Comparison of ENCODE assay signal across 8 cellular contexts in the genomic region with DNA sequence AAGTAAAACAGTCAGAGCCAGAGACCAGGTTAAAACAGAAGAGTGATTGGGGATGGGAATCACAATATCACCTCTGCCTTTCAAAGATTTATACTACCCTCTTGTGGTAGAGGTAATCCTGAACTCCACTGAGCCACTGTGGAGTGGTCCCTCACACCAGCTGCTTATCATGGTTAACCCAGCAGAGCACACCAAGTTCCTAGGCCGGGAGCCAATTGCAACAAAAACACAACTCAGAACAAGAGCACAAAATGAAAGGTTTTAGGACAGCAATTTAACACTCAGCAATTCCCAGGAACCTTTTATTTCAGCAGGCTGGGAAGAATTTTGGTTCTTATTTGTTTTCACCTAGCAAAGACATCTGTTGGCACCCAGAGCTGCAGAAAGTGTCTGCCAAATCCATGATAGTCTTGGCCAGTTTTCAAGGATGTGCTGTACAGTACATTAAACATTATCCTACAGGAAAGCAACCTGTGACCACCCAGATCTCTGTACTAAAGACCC.
A peak's percentile ranks its signal among the peaks of the same experiment; 100 is the strongest.
DNase-seq lines count a peak whose midpoint lies in the region; ATAC-seq and TF ChIP-seq lines count a peak whose summit lies in the region.

No MANE protein-coding gene starts in this region.

- DNase-seq in NCI-H524 (lab: John Stamatoyannopoulos, UW) (peak; percentile 23 to 76), dorsolateral prefrontal cortex (peak in 4 of 10 donors; percentile 10 to 64 (median 48)), ovary (peak; percentile 49 to 80 (median 75)), aorta (no peak)
- DNase-seq in effector CD8-positive, alpha-beta T cell (lab: John Stamatoyannopoulos, UW) = no peak

- H3K9me3 ChIP-seq in ovary (no peaks in the 10 kb centered on the region), aorta (ENCODE audit: control insufficient read depth, low read length) (peaks cover 1% of the 10 kb centered on the region)

- no peak for TF ChIP-seq POLR2A in ovary (IDR thresholded peaks at IDR 0.05)

- peak overlapping the region in 41 of 59 donors; percentile 2 to 81 (median 56) for H3K27ac ChIP-seq in dorsolateral prefrontal cortex
- no peak overlapping the region for H3K27ac ChIP-seq in ovary
- H3K27ac ChIP-seq in aorta (ENCODE audit: low read depth in 1 of 2, low read length in 2 of 2) = no peak overlapping the region

- no peaks in the 10 kb centered on the region for H3K4me1 ChIP-seq in ovary (ENCODE audit: insufficient read depth)
- H3K4me1 ChIP-seq in aorta (ENCODE audit: control insufficient read depth in 1 of 2, insufficient read depth in 2 of 2, low read length in 2 of 2) = no peaks in the 10 kb centered on the region

- H3K36me3 ChIP-seq in ovary = no peaks in the 10 kb centered on the region
- no peaks in the 10 kb centered on the region for H3K36me3 ChIP-seq in aorta (ENCODE audit: control insufficient read depth in 1 of 2, insufficient read depth in 2 of 2, low read length in 1 of 2)

- H3K27me3 ChIP-seq in dorsolateral prefrontal cortex = no peaks in the 10 kb centered on the region
- H3K27me3 ChIP-seq in ovary = no peaks in the 10 kb centered on the region
- no peaks in the 10 kb centered on the region for H3K27me3 ChIP-seq in aorta (ENCODE audit: control insufficient read depth in 1 of 2, insufficient read depth in 2 of 2, low read length in 1 of 2)

- 0% methylated on average over 1 of the region's 1 CpG for WGBS in ovary, 3 donors
- WGBS in aorta, 2 donors = 0 to 6% methylated on average over 1 of the region's 1 CpG

- no peak for TF ChIP-seq EP300 in ovary (IDR thresholded peaks at IDR 0.05)

- no peak overlapping the region for H3K4me3 ChIP-seq in dorsolateral prefrontal cortex
- no peak overlapping the region for H3K4me3 ChIP-seq in ovary
- no peak overlapping the region for H3K4me3 ChIP-seq in aorta (ENCODE audit: low read length in 2 of 2)

- TF ChIP-seq CTCF in dorsolateral prefrontal cortex (IDR thresholded peaks at IDR 0.05 in 54 of 56, conservative IDR thresholded peaks at IDR 0.05 in 2 of 56; ENCODE audit: low read depth in 1 of 56, partially characterized antibody in 56 of 56) = peak in 54 of 56 donors; percentile 32 to 68 (median 54)
- peak in 1 of 3 donors; percentile 44 for TF ChIP-seq CTCF in ovary (IDR thresholded peaks at IDR 0.05)

- intact Hi-C loops in dorsolateral prefrontal cortex (cut with DNase I) = loop anchor here (10.0 kb wide), 2 partner anchors 98 to 202 kb away; no protein-coding TSS in a partner anchor
- intact Hi-C loops in ovary (cut with DNase I) = no loop called here
- intact Hi-C loops in aorta (cut with DNase I) = no loop called here

- peak; percentile 52 for ATAC-seq in GM19397 (IDR thresholded peaks at IDR 0.05; ENCODE audit: unreplicated experiment)
- ATAC-seq in GM21576 (IDR thresholded peaks at IDR 0.05; ENCODE audit: unreplicated experiment) = no peak
- no peak for ATAC-seq in GM21360 (IDR thresholded peaks at IDR 0.05; ENCODE audit: unreplicated experiment)
- no peak for ATAC-seq in aorta (ENCODE audit: low FRiP score)

Comparison
In these comparisons a context has a peak if more than half of its experiments do, and no peak if none do; other contexts are left out.
1. DNase-seq: peak in NCI-H524 (2 of 2) and ovary (5 of 5); none in effector CD8-positive, alpha-beta T cell (single experiment) and aorta (0 of 2).
2. H3K27ac ChIP-seq: peak in dorsolateral prefrontal cortex (41 of 59); none in ovary (0 of 2) and aorta (0 of 2).
3. intact Hi-C loops: an anchor here in dorsolateral prefrontal cortex (10.0 kb wide); none called in ovary and aorta.